ENCODE assay signal across 8 cellular contexts in the genomic region with DNA sequence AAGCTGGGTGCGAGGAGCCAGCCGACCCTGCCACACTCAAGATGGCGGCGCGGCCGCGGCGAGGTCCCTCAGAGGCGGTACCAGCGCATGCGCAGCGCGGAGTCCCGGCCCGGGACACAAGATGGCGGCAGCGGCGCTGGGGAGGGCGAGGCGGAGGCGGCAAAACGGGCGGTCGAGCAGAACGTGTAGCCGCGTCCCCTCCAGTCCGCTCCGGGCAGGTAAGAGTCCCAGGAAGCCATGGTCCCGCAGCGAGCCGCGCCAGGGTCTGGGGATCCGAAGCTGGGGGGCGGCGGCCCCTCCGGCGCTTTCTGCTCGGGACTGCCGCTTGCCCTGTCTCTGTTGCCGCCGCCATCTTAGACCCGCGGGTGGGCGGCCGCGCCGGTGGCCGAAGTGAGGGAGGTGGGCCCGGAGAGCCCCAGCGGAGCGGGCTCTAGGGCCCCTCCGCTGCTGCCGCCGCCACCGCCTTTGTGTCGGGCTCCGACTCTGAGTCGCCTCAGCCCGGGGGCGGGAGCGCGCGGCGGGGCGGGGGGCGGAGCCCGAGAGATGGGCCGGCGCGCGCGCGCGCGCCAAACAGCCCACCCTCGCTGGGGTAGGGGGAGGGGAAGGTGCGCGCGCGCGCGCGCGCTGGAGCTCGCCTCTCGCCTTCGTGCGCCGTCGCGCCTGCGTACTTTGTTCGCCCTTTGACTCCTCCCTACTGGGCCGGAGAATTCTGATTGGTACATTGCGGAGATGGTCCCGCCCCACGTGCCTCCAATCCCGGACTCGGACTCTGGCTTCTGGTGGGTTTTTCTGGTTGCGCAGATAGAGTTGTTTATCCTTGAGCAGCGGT. TPM values are rescaled to one million over a fixed set of nuclear protein-coding genes. Genes with fewer than 3 reads are reported as not detected.
A peak's percentile ranks its signal among the peaks of the same experiment; 100 is the strongest.
DNase-seq lines count a peak whose midpoint lies in the region; ATAC-seq and TF ChIP-seq lines count a peak whose summit lies in the region.

A gene (plus strand): TSS at position 97 of the 829 bp plus-strand sequence. CDS start 4,317 bp downstream, outside the sequence.

- no peaks in the 10 kb centered on the region for H3K27me3 ChIP-seq in heart left ventricle
- no peaks in the 10 kb centered on the region for H3K27me3 ChIP-seq in upper lobe of left lung

- DNase-seq in NCI-H1694 (lab: John Stamatoyannopoulos, UW) (peak; percentile 90), amniotic epithelial cell (ENCODE audit: low read depth) (peak; percentile 99), heart left ventricle (peak; percentile 98 to 99 (median 99)), posterior vena cava (ENCODE audit: low spot score) (peak; percentile 99), upper lobe of left lung (peak; percentile 97 to 100)

- H3K36me3 ChIP-seq in heart left ventricle (peaks cover 0 to 36% (median 28%) of the 10 kb centered on the region in 9 donors), upper lobe of left lung (peaks cover 19 to 32% (median 28%) of the 10 kb centered on the region in 4 donors)

- TF ChIP-seq CTCF in heart left ventricle (IDR thresholded peaks at IDR 0.05) (peak in 1 of 12 donors; percentile 12), upper lobe of left lung (IDR thresholded peaks at IDR 0.05) (peak in 3 of 6 experiments; percentile 25 to 47 (median 37))

- WGBS in heart left ventricle, 4 donors: 0 to 2% (median 0%) methylated on average over 39 to 102 of the region's 102 CpGs
- WGBS in upper lobe of left lung, 2 donors: 0% methylated on average over 2 to 38 of the region's 102 CpGs

- TF ChIP-seq EP300 in upper lobe of left lung (IDR thresholded peaks at IDR 0.05): peak in 1 of 4 donors; percentile 96

- H3K27ac ChIP-seq in heart left ventricle: peak within 1 kb of the TSS; percentile 99 to 100 (median 100)
- H3K27ac ChIP-seq in upper lobe of left lung: peak within 1 kb of the TSS; percentile 98 to 100 (median 100)

- intact Hi-C loops in T-helper 1 cell treated with Interleukin-12 subunit alpha and Interleukin-12 subunit beta and Interleukin-4 antibody, amounts not matched to agents 30 ng/mL and 1 ng/mL, for 36 hours (cut with micrococcal nuclease): loop anchor here (1.0 to 5.0 kb wide), 16 partner anchors 24 to 1412 kb away; a partner anchor contains a TSS
- intact Hi-C loops in heart left ventricle (cut with DNase I): loop anchor here in 8 of 10 donors (1.0 to 10.0 kb wide), 11 partner anchors 24 to 100 kb away; a partner anchor contains a TSS
- intact Hi-C loops in posterior vena cava (cut with DNase I): loop anchor here in 1 of 2 donors (10.0 kb wide), 1 partner anchor 110 kb away; a partner anchor contains a TSS

- H3K9me3 ChIP-seq in heart left ventricle: no peaks in the 10 kb centered on the region
- no peaks in the 10 kb centered on the region for H3K9me3 ChIP-seq in upper lobe of left lung

- peak; percentile 89 for TF ChIP-seq POLR2A in GM15510 (IDR thresholded peaks at IDR 0.05; ENCODE audit: borderline replicate concordance, extremely low read depth, insufficient read length)
- peak; percentile 26 to 93 for TF ChIP-seq POLR2A in heart left ventricle (IDR thresholded peaks at IDR 0.05)
- peak; percentile 96 to 99 (median 98) for TF ChIP-seq POLR2A in upper lobe of left lung (IDR thresholded peaks at IDR 0.05)

- H3K4me3 ChIP-seq in heart left ventricle (peak within 1 kb of the TSS; percentile 79 to 100 (median 99)), upper lobe of left lung (peak within 1 kb of the TSS; percentile 65 to 96 (median 74))

- H3K4me1 ChIP-seq in heart left ventricle: peaks cover 0 to 28% (median 20%) of the 10 kb centered on the region in 12 donors
- peaks cover 17 to 33% (median 21%) of the 10 kb centered on the region in 4 donors for H3K4me1 ChIP-seq in upper lobe of left lung

- ATAC-seq in HG02885 (IDR thresholded peaks at IDR 0.05; ENCODE audit: poor library complexity, unreplicated experiment) (peak; percentile 87), heart left ventricle (peak; percentile 90 to 91 (median 90)), upper lobe of left lung (ENCODE audit: low FRiP score in 2 of 2) (peak; percentile 95 to 96)

RNA-seq across cellular contexts. Expression of the gene that starts here (rescaled TPM):
- total RNA-seq in T-helper 1 cell treated with Interleukin-12 subunit alpha and Interleukin-12 subunit beta and Interleukin-4 antibody, amounts not matched to agents 30 ng/mL and 1 ng/mL, for 36 hours: 42.8 and 42.9 TPM in 2 replicates
- 10 to 100 TPM; 22.2 to 40.2 (median 28.2) TPM for total RNA-seq in heart left ventricle
- polyA plus RNA-seq in heart left ventricle: 10 to 100 TPM; 17.5 to 31.1 TPM
- total RNA-seq in posterior vena cava: 10 to 100 TPM; 27.3 to 35.7 TPM
- total RNA-seq in upper lobe of left lung: 10 to 100 TPM; 41.7 to 59.7 (median 47.1) TPM

Comparison
In these comparisons a context has a peak if more than half of its experiments do, and no peak if none do; other contexts are left out.
1. Peak in every context shown above with its lines: DNase-seq, ATAC-seq, H3K4me3 ChIP-seq and H3K27ac ChIP-seq.